8 cellular contexts compared by ENCODE assay signal in genomic region chr22:41746563-41747400, GRCh38. TPM values are rescaled to one million over a fixed set of nuclear protein-coding genes. Genes with fewer than 3 reads are reported as not detected.
DNase-seq lines count a peak whose midpoint lies in the region; ATAC-seq and TF ChIP-seq lines count a peak whose summit lies in the region.

No MANE protein-coding gene starts in this region.

- in situ Hi-C loops in Panc1 (cut with HindIII; ENCODE audit: low pct_unique_long_range_greater_than_20kb, low sequenced_read_pairs), result no loop called here

- H3K27ac ChIP-seq in Panc1 (ENCODE audit: low read length), result no peak overlapping the region
- no peak overlapping the region for H3K27ac ChIP-seq in neutrophil

- peak; percentile 70 for ATAC-seq in GM19395 (IDR thresholded peaks at IDR 0.05; ENCODE audit: unreplicated experiment)
- peak; percentile 100 for ATAC-seq in Panc1

- CTCF ChIA-PET in Panc1 (lab: Charles Lee), result interaction anchor here (0.6 to 1.9 kb wide), 11 partner anchors 15 to 194 kb away, joined by 3 to 8 read pairs (median 4); partner anchors contain the start of genes CCDC134 and SREBF2

- H3K9me3 ChIP-seq in Panc1 (ENCODE audit: control insufficient read depth, insufficient read depth, low read depth, low read length) (no peaks in the 10 kb centered on the region), neutrophil (no peaks in the 10 kb centered on the region)

- intact Hi-C loops in Panc1 (cut with micrococcal nuclease; ENCODE audit: unreplicated experiment), result no loop called here

- DNase-seq in CMK (ENCODE audit: low read depth) (peak; percentile 37), HuH-7.5 (ENCODE audit: low spot score) (peak; percentile 62), Panc1 (ENCODE audit: low read depth, low spot score) (peak; percentile 66), activated T-helper 1 cell treated with Interleukin-2 at 50 U/mL for 16 hours (ENCODE audit: low read depth) (peak; percentile 26), fibroblast of villous mesenchyme (ENCODE audit: low read depth) (peak; percentile 79), superior temporal gyrus (ENCODE audit: extremely low spot score) (peak; percentile 84)

- no peaks in the 10 kb centered on the region for H3K4me1 ChIP-seq in Panc1 (ENCODE audit: control insufficient read depth, insufficient read depth, low read length)
- no peaks in the 10 kb centered on the region for H3K4me1 ChIP-seq in neutrophil (ENCODE audit: control insufficient read depth in 1 of 2, insufficient read depth in 1 of 2, low read depth in 1 of 2, low read length in 1 of 2)

- H3K36me3 ChIP-seq in Panc1 (ENCODE audit: control insufficient read depth, insufficient read depth, low read length) (no peaks in the 10 kb centered on the region), neutrophil (no peaks in the 10 kb centered on the region)

- H3K4me3 ChIP-seq in Panc1 (ENCODE audit: low read depth in 2 of 2, low read length in 2 of 2) (no peak overlapping the region), fibroblast of villous mesenchyme (ENCODE audit: low read depth, low read length) (no peak overlapping the region), neutrophil (ENCODE audit: low read depth in 1 of 2, low read length in 1 of 2) (no peak overlapping the region)

- H3K27me3 ChIP-seq in Panc1 (ENCODE audit: control insufficient read depth, insufficient read depth, low read length) (no peaks in the 10 kb centered on the region), neutrophil (peaks cover 23% of the 10 kb centered on the region)

- no TSS peak for BruUV-seq in Panc1 (replicated peaks; lab: Mats Ljungman, UMichigan)

- POLR2A ChIA-PET in Panc1 (lab: Charles Lee), result interaction anchor here (0.7 to 0.9 kb wide), 2 partner anchors 44 to 54 kb away, joined by 4 to 8 read pairs; partner anchors contain the start of gene CCDC134

- TF ChIP-seq CTCF in Panc1 (IDR thresholded peaks at IDR 0.05), result peak; percentile 84
- peak; percentile 83 for TF ChIP-seq CTCF in fibroblast of villous mesenchyme (IDR thresholded peaks at IDR 0.05; ENCODE audit: insufficient read depth, low read depth, low read length)
- peak; percentile 20 for TF ChIP-seq CTCF in neutrophil (IDR thresholded peaks at IDR 0.05)

RNA-seq across cellular contexts. Expression of gene MEI1, which starts 47.5 kb away (rescaled TPM):
- 0.18 TPM for total RNA-seq in Panc1 (2021; ENCODE audit: unreplicated experiment)
- not detected for polyA plus RNA-seq in Panc1 (2012; ENCODE audit: insufficient read length)
- 1.3 and 2.2 TPM in 2 replicates for total RNA-seq in fibroblast of villous mesenchyme

RNA-seq across cellular contexts. Expression of gene CCDC134, which starts 53.7 kb away (rescaled TPM):
- total RNA-seq in Panc1 (2021; ENCODE audit: unreplicated experiment) (16.7 TPM), fibroblast of villous mesenchyme (11.3 and 16.0 TPM in 2 replicates)
- polyA plus RNA-seq in Panc1 (2012; ENCODE audit: insufficient read length), result 5.7 TPM

RNA-seq across cellular contexts. Expression of gene SNU13, which starts 58.1 kb away (rescaled TPM):
- 113 TPM for total RNA-seq in Panc1 (2021; ENCODE audit: unreplicated experiment)
- polyA plus RNA-seq in Panc1 (2012; ENCODE audit: insufficient read length), result 161 TPM
- 65.4 and 73.8 TPM in 2 replicates for total RNA-seq in fibroblast of villous mesenchyme

Comparison
In these comparisons a context has a peak if more than half of its experiments do, and no peak if none do; other contexts are left out.
1. DNase-seq: peak in every context shown above with its lines; median percentile 84 in superior temporal gyrus; 79 in fibroblast of villous mesenchyme; 66 in Panc1; 62 in HuH-7.5; 37 in CMK; 26 in activated T-helper 1 cell treated with Interleukin-2 at 50 U/mL for 16 hours.
2. CTCF ChIP-seq: peak in every context shown above with its lines; median percentile 84 in Panc1; 83 in fibroblast of villous mesenchyme; 20 in neutrophil.